Comparison of ENCODE assay signal across 23 cellular contexts in the genomic region with DNA sequence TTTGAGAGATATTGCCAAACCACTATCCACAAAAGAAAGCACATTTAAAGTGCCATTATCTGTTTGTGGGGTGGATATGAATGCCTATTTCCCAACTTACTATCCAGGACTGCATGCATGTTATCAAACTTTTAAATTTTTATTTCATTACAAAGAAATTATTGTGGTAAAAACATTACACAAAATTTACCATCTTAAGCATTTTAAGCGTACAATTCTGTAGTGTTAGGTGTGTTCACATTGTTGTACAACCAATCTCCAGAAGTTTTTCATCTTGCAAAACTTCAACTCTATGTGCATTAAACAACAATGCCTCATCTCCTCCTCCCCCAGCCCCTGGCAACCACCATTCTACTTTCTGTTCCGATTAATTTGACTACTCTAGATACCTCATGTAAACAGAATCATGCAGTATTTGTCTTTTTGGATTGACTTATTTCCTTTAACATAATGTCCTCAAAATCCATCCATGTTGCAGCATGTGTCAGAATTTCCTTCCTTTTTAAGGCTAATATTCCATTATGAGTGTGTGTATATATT. TPM values are rescaled to one million over a fixed set of nuclear protein-coding genes. Genes with fewer than 3 reads are reported as not detected.
DNase-seq lines count a peak whose midpoint lies in the region; ATAC-seq and TF ChIP-seq lines count a peak whose summit lies in the region.
"Had no signal": no experiment of that assay in that cellular context is flagged by ENCODE, and none has a peak within 500 bp of the region (broad histone marks: within the 10 kb centered on the region; RNA-seq: fewer than 3 reads in every experiment).

No MANE protein-coding gene starts in this region.

- H3F3A ChIP-seq in smooth muscle cell (ENCODE audit: low read depth) (no peaks in the 10 kb centered on the region), GM23338 (replicated peaks; ENCODE audit: low read depth) (no peaks in the 10 kb centered on the region)

- H3K9me3 ChIP-seq in smooth muscle cell (replicated peaks; ENCODE audit: low read depth), result no peaks in the 10 kb centered on the region
- H3K9me3 ChIP-seq: right lobe of liver, SK-N-SH, transverse colon had no signal

- H3K4me3 ChIP-seq in smooth muscle cell (no peak overlapping the region), GM23338 (no peak overlapping the region)
- H3K4me3 ChIP-seq: right lobe of liver, transverse colon had no signal

- H3K4me2 ChIP-seq in smooth muscle cell, result no peak overlapping the region
- H3K4me2 ChIP-seq in GM23338, result no peak overlapping the region
- H3K4me2 ChIP-seq: SK-N-SH had no signal

- WGBS in smooth muscle cell (ENCODE audit: low lambda C conversion rate), result 92% methylated on average over 2 of the region's 2 CpGs

- no peak overlapping the region for H3K9ac ChIP-seq in smooth muscle cell (ENCODE audit: low read depth)
- H3K9ac ChIP-seq: parathyroid adenoma, SK-N-SH had no signal

- H4K20me1 ChIP-seq in smooth muscle cell (ENCODE audit: low read depth) (no peaks in the 10 kb centered on the region), GM23338 (replicated peaks; ENCODE audit: insufficient read depth) (no peaks in the 10 kb centered on the region)

- no peaks in the 10 kb centered on the region for H3K36me3 Mint-ChIP-seq in GM23338 (ENCODE audit: low read depth)

- H3K36me3 ChIP-seq in smooth muscle cell (ENCODE audit: low read depth) (no peaks in the 10 kb centered on the region), GM23338 (ENCODE audit: insufficient read depth) (no peaks in the 10 kb centered on the region)
- H3K36me3 ChIP-seq: right lobe of liver, transverse colon had no signal

- H3K4me3 Mint-ChIP-seq in GM23338, result no peak overlapping the region
- H3K4me3 Mint-ChIP-seq: nephron progenitor cell had no signal

- no peak overlapping the region for H2AFZ ChIP-seq in smooth muscle cell (ENCODE audit: low read depth)
- no peak overlapping the region for H2AFZ ChIP-seq in GM23338
- H2AFZ ChIP-seq: parathyroid adenoma had no signal

- peak; percentile 34 for ATAC-seq in GM21723 (IDR thresholded peaks at IDR 0.05; ENCODE audit: unreplicated experiment)
- ATAC-seq in GM23338, result no peak
- ATAC-seq: HepG2, right lobe of liver had no signal

- H3K27me3 Mint-ChIP-seq in GM23338 (ENCODE audit: insufficient read depth, low read depth, poor library complexity), result no peaks in the 10 kb centered on the region
- H3K27me3 Mint-ChIP-seq: central memory CD8-positive, alpha-beta T cell had no signal

- peaks cover 5% of the 10 kb centered on the region for H3K4me1 Mint-ChIP-seq in GM23338
- H3K4me1 Mint-ChIP-seq: nephron progenitor cell had no signal

- peaks cover 45% of the 10 kb centered on the region for H3K27me3 ChIP-seq in smooth muscle cell (ENCODE audit: low read depth)
- no peaks in the 10 kb centered on the region for H3K27me3 ChIP-seq in GM23338 (ENCODE audit: insufficient read depth)
- H3K27me3 ChIP-seq: right lobe of liver, transverse colon had no signal

- H3K79me2 ChIP-seq in smooth muscle cell (ENCODE audit: low read depth) (no peaks in the 10 kb centered on the region), GM23338 (replicated peaks; ENCODE audit: insufficient read depth) (no peaks in the 10 kb centered on the region)
- H3K79me2 ChIP-seq: parathyroid adenoma had no signal

- DNase-seq in stimulated activated naive CD4-positive, alpha-beta T cell treated with Interleukin-2 at 50 U/mL for 16 hours (lab: John Stamatoyannopoulos, UW), result peak; percentile 6
- DNase-seq in stimulated activated naive CD4-positive, alpha-beta T cell (lab: John Stamatoyannopoulos, UW), result no peak
- DNase-seq in OCI-M1 (lab: John Stamatoyannopoulos, UW) (peak; percentile 18), smooth muscle cell (lab: John Stamatoyannopoulos, UW; ENCODE audit: unreplicated experiment) (no peak), NCI-H146 treated with DMSO at 0.1 percent for 48 hours (lab: John Stamatoyannopoulos, UW; ENCODE audit: unreplicated experiment) (no peak), GM23338 (ENCODE audit: low spot score) (no peak)
- DNase-seq: activated CD4-positive, CD25-positive, alpha-beta regulatory T cell; activated T-cell treated with anti-CD3 and anti-CD28 coated beads, Interleukin-2, amount 50 U/mL, for 48 hours; dermis blood vessel endothelial cell; H7; kidney; NCI-H1105 treated with DMSO at 0.1 percent for 48 hours; NCI-H2081; NCI-H345; NCI-H748 treated with DMSO at 0.1 percent for 48 hours; nephron progenitor cell; right lobe of liver; SK-N-SH; transverse colon had no signal

- no peaks in the 10 kb centered on the region; the same call in 2 of the 3 replicates for H3K9me3 Mint-ChIP-seq in GM23338
- H3K9me3 Mint-ChIP-seq: central memory CD8-positive, alpha-beta T cell; nephron progenitor cell had no signal

- no peak overlapping the region for H3K27ac ChIP-seq in smooth muscle cell (ENCODE audit: low read depth)
- no peak overlapping the region for H3K27ac ChIP-seq in GM23338 (ENCODE audit: low read depth)
- H3K27ac ChIP-seq: parathyroid adenoma, right lobe of liver, transverse colon had no signal

- no peak overlapping the region for H3K27ac Mint-ChIP-seq in GM23338
- H3K27ac Mint-ChIP-seq: nephron progenitor cell had no signal

- TF ChIP-seq CTCF in smooth muscle cell (IDR thresholded peaks at IDR 0.05; ENCODE audit: borderline replicate concordance, insufficient read depth, poor library complexity, severe bottlenecking) (no peak), GM23338 (conservative IDR thresholded peaks at IDR 0.05; ENCODE audit: low read depth in 2 of 2) (no peak)

- no peaks in the 10 kb centered on the region for H3K9me2 ChIP-seq in GM23338 (ENCODE audit: insufficient read depth)
- H3K9me2 ChIP-seq: SK-N-SH had no signal

- H3K4me1 ChIP-seq in smooth muscle cell (ENCODE audit: low read depth) (no peaks in the 10 kb centered on the region), GM23338 (ENCODE audit: insufficient read depth) (peaks cover 3% of the 10 kb centered on the region; the same call in 1 of the 2 replicates)
- H3K4me1 ChIP-seq: parathyroid adenoma, right lobe of liver had no signal

TF ChIP-seq in GM23338, 12 proteins besides CTCF, POLR2A, EP300 and RAD21:
- no peak for TF ChIP-seq ZNF331 (CRISPR knock-in tag; IDR thresholded peaks at IDR 0.05; ENCODE audit: low read depth)
- TF ChIP-seq ZNF114 (CRISPR knock-in tag; IDR thresholded peaks at IDR 0.05), result no peak
- TF ChIP-seq, protein P1, sequence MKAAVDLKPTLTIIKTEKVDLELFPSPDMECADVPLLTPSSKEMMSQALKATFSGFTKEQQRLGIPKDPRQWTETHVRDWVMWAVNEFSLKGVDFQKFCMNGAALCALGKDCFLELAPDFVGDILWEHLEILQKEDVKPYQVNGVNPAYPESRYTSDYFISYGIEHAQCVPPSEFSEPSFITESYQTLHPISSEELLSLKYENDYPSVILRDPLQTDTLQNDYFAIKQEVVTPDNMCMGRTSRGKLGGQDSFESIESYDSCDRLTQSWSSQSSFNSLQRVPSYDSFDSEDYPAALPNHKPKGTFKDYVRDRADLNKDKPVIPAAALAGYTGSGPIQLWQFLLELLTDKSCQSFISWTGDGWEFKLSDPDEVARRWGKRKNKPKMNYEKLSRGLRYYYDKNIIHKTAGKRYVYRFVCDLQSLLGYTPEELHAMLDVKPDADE (IDR thresholded peaks at IDR 0.05), result no peak
- TF ChIP-seq EZH2 (IDR thresholded peaks at IDR 0.05; ENCODE audit: low read depth, unreplicated experiment), result no peak
- no peak for TF ChIP-seq EZH2phosphoT487 (IDR thresholded peaks at IDR 0.05; ENCODE audit: unreplicated experiment)
- TF ChIP-seq CREB1 (CRISPR knock-in tag; IDR thresholded peaks at IDR 0.05; ENCODE audit: low read depth), result no peak
- no peak for TF ChIP-seq POLR2AphosphoS5 (IDR thresholded peaks at IDR 0.05; ENCODE audit: low read depth)
- TF ChIP-seq JUNB (IDR thresholded peaks at IDR 0.05; ENCODE audit: unreplicated experiment), result no peak
TF ChIP-seq in GM23338: peak in this region for 0.

RNA-seq across cellular contexts. Expression of a gene that starts 17.6 kb away (rescaled TPM):
- total RNA-seq in smooth muscle cell, result 143 and 248 TPM in 2 replicates
- polyA plus RNA-seq in smooth muscle cell (116 and 174 TPM in 2 replicates), GM23338 (2016; fragmentation: Nextera tagmentation; extraction: Ambion mirVana) (3.8 and 4.0 TPM in 2 replicates)
- total RNA-seq in GM23338 (2014; rRNA removed; shearing (Covaris generic)), result 8.3 and 10.1 TPM in 2 replicates

Comparison
In these comparisons a context has a peak if more than half of its experiments do, and no peak if none do; other contexts are left out.
1. DNase-seq: peak in stimulated activated naive CD4-positive, alpha-beta T cell treated with Interleukin-2 at 50 U/mL for 16 hours (single experiment) and OCI-M1 (single experiment); none in stimulated activated naive CD4-positive, alpha-beta T cell (0 of 6), smooth muscle cell (single experiment), NCI-H146 treated with DMSO at 0.1 percent for 48 hours (single experiment) and GM23338 (single experiment).
2. RNA of a gene that starts 17.6 kb away (total RNA-seq): 143 to 248 TPM in smooth muscle cell; 8.3 to 10.1 TPM in GM23338; every median in the first group is over 10 times any median in the second.